In the genomic region with DNA sequence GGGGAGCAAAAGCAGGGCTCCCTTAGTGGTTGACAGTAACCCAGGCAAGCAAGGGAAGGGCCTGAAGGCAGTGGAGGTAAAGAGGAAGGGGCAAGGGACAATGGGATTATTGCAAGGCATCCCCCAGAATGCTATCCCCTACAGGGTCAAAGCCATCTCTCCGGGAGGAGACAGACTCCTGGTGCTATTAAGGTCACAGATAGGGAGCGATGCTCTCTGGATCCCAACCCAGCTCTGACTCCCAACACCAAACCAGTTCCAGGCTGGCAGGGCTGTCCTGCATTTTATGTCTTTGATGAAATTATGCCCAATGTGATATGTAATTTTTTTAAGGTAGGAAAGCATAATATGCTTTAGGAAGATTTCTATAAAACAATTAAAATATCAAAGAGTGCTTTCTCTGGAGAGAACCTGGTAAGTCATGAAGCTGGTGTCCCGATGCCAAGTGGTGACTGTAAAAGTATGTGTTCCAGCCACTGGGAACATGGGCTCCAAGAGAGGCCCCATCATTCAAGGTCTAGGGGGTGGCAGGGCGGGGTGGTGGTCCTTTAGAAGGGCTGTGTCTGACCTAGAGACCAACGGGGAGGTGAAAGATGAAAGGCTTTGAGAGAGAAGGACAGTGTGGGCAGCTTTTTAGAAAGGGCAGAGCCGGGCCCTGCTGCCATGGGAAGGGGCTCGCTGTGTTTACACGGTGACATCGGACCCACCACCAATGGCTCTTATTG, we compare ENCODE assay signal across 30 cellular contexts.
DNase-seq lines count a peak whose midpoint lies in the region; FAIRE-seq and TF ChIP-seq lines count a peak whose summit lies in the region.
"Had no signal": no experiment of that assay in that cellular context is flagged by ENCODE, and none has a peak within 500 bp of the region (broad histone marks: within the 10 kb centered on the region; RNA-seq: fewer than 3 reads in every experiment).

No MANE protein-coding gene starts in this region.

- no peak overlapping the region for H3K4me3 Mint-ChIP-seq in chondrocyte (ENCODE audit: unreplicated experiment)
- H3K4me3 Mint-ChIP-seq: activated T-helper 1 cell treated with anti-CD3 and anti-CD28 coated beads, Interleukin-12 subunit alpha, Interleukin-12 subunit beta, Interleukin-2, Interleukin-4 antibody, amounts not matched to agents 30 ng/mL and 10 ng/mL and 1 ng/mL, durations not matched to agents 14 hours and 24 hours and 36 hours; CD14-positive monocyte; IgD-negative memory B cell; naive B cell; stimulated activated naive B cell treated with anti-CD40 and anti-IgM and Interleukin-4, amounts not matched to agents 10 μg/mL and 1 μg/mL and 100 μg/mL, for 72 hours; T-helper 17 cell had no signal

- H3K79me1 ChIP-seq in neuronal stem cell (ENCODE audit: low read depth, low read length) = no peaks in the 10 kb centered on the region

- H3F3A ChIP-seq in GM23248 (ENCODE audit: insufficient read depth) = peaks cover 32% of the 10 kb centered on the region

- H3K4me1 Mint-ChIP-seq in chondrocyte (ENCODE audit: low read depth) = peaks cover 90% of the 10 kb centered on the region
- H3K4me1 Mint-ChIP-seq: CD14-positive monocyte had no signal

- TF ChIP-seq POLR2A in stomach (IDR thresholded peaks at IDR 0.05) = no peak

- DNase-seq in GM23248 (peak; percentile 45), NCI-H82 (lab: John Stamatoyannopoulos, UW) (peak; percentile 75), chondrocyte (ENCODE audit: low spot score) (no peak), neuronal stem cell (ENCODE audit: low spot score) (no peak), GM19239 (ENCODE audit: insufficient read length, low spot score) (no peak), kidney (no peak), stomach (no peak)
- DNase-seq in activated T-cell treated with anti-CD3 and anti-CD28 coated beads, Interleukin-2, amount 50 U/mL, for 1 hour = no peak
- DNase-seq: activated CD4-positive, alpha-beta T cell treated with anti-CD3 and anti-CD28 coated beads, Interleukin-2, amount 50 U/mL, for 48 hours; activated naive CD4-positive, alpha-beta T cell treated with anti-CD3 and anti-CD28 coated beads, Interleukin-2, amount 50 U/mL, for 16 hours; amygdala; effector CD4-positive, alpha-beta T cell; hypothalamus; midbrain; naive B cell; NCI-H1092; NCI-H1694; NCI-H446 treated with DMSO at 0.1 percent for 48 hours; nucleus accumbens; stimulated activated naive B cell treated with anti-CD40 and anti-IgM and Interleukin-4, amounts not matched to agents 10 μg/mL and 1 μg/mL and 100 μg/mL, for 72 hours; T-helper 17 cell had no signal

- H3K27me3 ChIP-seq in GM23248 (replicated peaks; ENCODE audit: insufficient read depth) (no peaks in the 10 kb centered on the region), neuronal stem cell (ENCODE audit: control insufficient read depth in 3 of 3, insufficient read depth in 3 of 3, low read depth in 1 of 3, low read length in 3 of 3) (no peaks in the 10 kb centered on the region), stomach (no peaks in the 10 kb centered on the region)
- H3K27me3 ChIP-seq: breast epithelium, suprapubic skin had no signal

- peaks cover 79% of the 10 kb centered on the region for H3K4me1 ChIP-seq in GM23248 (ENCODE audit: insufficient read depth)
- H3K4me1 ChIP-seq in neuronal stem cell (ENCODE audit: control insufficient read depth in 2 of 2, insufficient read depth in 1 of 2, low read depth in 1 of 2, low read length in 2 of 2) = peaks cover 49 to 75% of the 10 kb centered on the region in 2 donors
- peaks cover 7 to 15% of the 10 kb centered on the region in 2 donors for H3K4me1 ChIP-seq in kidney (ENCODE audit: control insufficient read depth in 1 of 2, insufficient read depth in 1 of 2, low read depth in 1 of 2, low read length in 2 of 2)
- no peaks in the 10 kb centered on the region for H3K4me1 ChIP-seq in stomach

- H2BK15ac ChIP-seq in neuronal stem cell (ENCODE audit: low read length) = no peak overlapping the region

- H3K4me3 ChIP-seq in GM23248 (no peak overlapping the region), neuronal stem cell (ENCODE audit: low read length in 2 of 2) (no peak overlapping the region), kidney (ENCODE audit: low read length in 2 of 2) (no peak overlapping the region), stomach (no peak overlapping the region)
- H3K4me3 ChIP-seq: breast epithelium, suprapubic skin had no signal

- H2BK120ac ChIP-seq in neuronal stem cell (ENCODE audit: low read depth, low read length) = no peak overlapping the region

- H3K18ac ChIP-seq in neuronal stem cell (ENCODE audit: low read length) = peak overlapping the region; percentile 44

- no peaks in the 10 kb centered on the region for H3K27me3 Mint-ChIP-seq in chondrocyte (ENCODE audit: low read depth)
- H3K27me3 Mint-ChIP-seq: IgD-negative memory B cell had no signal

- no peak overlapping the region for H3K14ac ChIP-seq in neuronal stem cell (ENCODE audit: low read length)

- peak overlapping the region; percentile 15 for H2BK5ac ChIP-seq in neuronal stem cell (ENCODE audit: low read length)

- H3K4ac ChIP-seq in neuronal stem cell (ENCODE audit: low read length) = no peak overlapping the region

- no peak overlapping the region for H3K23ac ChIP-seq in neuronal stem cell (ENCODE audit: low read depth, low read length, poor library complexity)

- no peaks in the 10 kb centered on the region for H3K36me3 Mint-ChIP-seq in chondrocyte (ENCODE audit: low read depth)
- H3K36me3 Mint-ChIP-seq: CD14-positive monocyte; IgD-negative memory B cell; naive B cell; stimulated activated naive B cell treated with anti-CD40 and anti-IgM and Interleukin-4, amounts not matched to agents 10 μg/mL and 1 μg/mL and 100 μg/mL, for 72 hours had no signal

- H3K9me3 ChIP-seq in GM23248 (ENCODE audit: low read depth) = no peaks in the 10 kb centered on the region
- H3K9me3 ChIP-seq in neuronal stem cell (replicated peaks in 1 of 2; ENCODE audit: control insufficient read depth in 2 of 2, insufficient read depth in 1 of 2, low read depth in 1 of 2, low read length in 2 of 2) = no peaks in the 10 kb centered on the region
- H3K9me3 ChIP-seq in kidney (ENCODE audit: control insufficient read depth in 1 of 2, low read length in 2 of 2) = no peaks in the 10 kb centered on the region
- no peaks in the 10 kb centered on the region for H3K9me3 ChIP-seq in stomach
- H3K9me3 ChIP-seq: breast epithelium, suprapubic skin had no signal

- TF ChIP-seq CTCF in chondrocyte (IDR thresholded peaks at IDR 0.05) (no peak), kidney (IDR thresholded peaks at IDR 0.05; ENCODE audit: borderline replicate concordance, extremely low read depth, insufficient read depth) (no peak), stomach (IDR thresholded peaks at IDR 0.05) (no peak)

- H3K27ac ChIP-seq in GM23248 = no peak overlapping the region
- H3K27ac ChIP-seq in neuronal stem cell (replicated peaks; ENCODE audit: low read length) = no peak overlapping the region
- H3K27ac ChIP-seq in kidney (ENCODE audit: low read depth in 2 of 2, low read length in 2 of 2) = no peak overlapping the region
- H3K27ac ChIP-seq in stomach = no peak overlapping the region
- H3K27ac ChIP-seq: suprapubic skin had no signal

- no peaks in the 10 kb centered on the region for H4K20me1 ChIP-seq in GM23248 (ENCODE audit: insufficient read depth)

- TF ChIP-seq EP300 in stomach (IDR thresholded peaks at IDR 0.05) = no peak

- H3K9me2 ChIP-seq in GM23248 (ENCODE audit: insufficient read depth) = no peaks in the 10 kb centered on the region

- H3K36me3 ChIP-seq in GM23248 (ENCODE audit: low read depth) (no peaks in the 10 kb centered on the region), neuronal stem cell (replicated peaks in 1 of 2; ENCODE audit: control insufficient read depth in 2 of 2, insufficient read depth in 2 of 2, low read length in 2 of 2) (no peaks in the 10 kb centered on the region), kidney (ENCODE audit: control insufficient read depth in 1 of 2, insufficient read depth in 2 of 2, low read length in 2 of 2) (no peaks in the 10 kb centered on the region), stomach (no peaks in the 10 kb centered on the region)
- H3K36me3 ChIP-seq: breast epithelium, suprapubic skin had no signal

- no peak overlapping the region for H4K8ac ChIP-seq in neuronal stem cell (ENCODE audit: low read depth, low read length)

- no peaks in the 10 kb centered on the region for H3K79me2 ChIP-seq in GM23248 (ENCODE audit: insufficient read depth)

- H3K9ac ChIP-seq in GM23248 (no peak overlapping the region), neuronal stem cell (ENCODE audit: low read depth, low read length, poor library complexity) (no peak overlapping the region), kidney (ENCODE audit: low read length in 2 of 2) (no peak overlapping the region)

- H2AK5ac ChIP-seq in neuronal stem cell (ENCODE audit: low read depth, low read length) = no peak overlapping the region

- no peak overlapping the region for H2AFZ ChIP-seq in GM23248
- H2AFZ ChIP-seq in neuronal stem cell (ENCODE audit: low read length) = no peak overlapping the region

- H3K27ac Mint-ChIP-seq in chondrocyte (ENCODE audit: unreplicated experiment) = peak overlapping the region; percentile 71
- H3K27ac Mint-ChIP-seq: activated T-helper 1 cell treated with anti-CD3 and anti-CD28 coated beads, Interleukin-12 subunit alpha, Interleukin-12 subunit beta, Interleukin-2, Interleukin-4 antibody, amounts not matched to agents 30 ng/mL and 10 ng/mL and 1 ng/mL, durations not matched to agents 14 hours and 24 hours and 36 hours; CD14-positive monocyte; IgD-negative memory B cell; naive B cell; T-helper 17 cell had no signal

- FAIRE-seq in GM19239 (lab: Jason Lieb, UNC) = no peak
- FAIRE-seq in kidney (lab: Jason Lieb, UNC) = no peak
- FAIRE-seq: A204.1, colon, GM12892, TTC549 had no signal

- intact Hi-C loops in kidney (cut with DNase I) = no loop called here
- intact Hi-C loops in stomach (cut with DNase I; ENCODE audit: low total_unique reads) = loop anchor here (10.0 kb wide), 1 partner anchor 179 kb away; no protein-coding TSS in a partner anchor

- H2BK12ac ChIP-seq in neuronal stem cell (ENCODE audit: low read length) = peak overlapping the region; percentile 11

- in situ Hi-C loops in GM23248 (cut with MboI) = no loop called here

- WGBS in GM23248 (ENCODE audit: low coverage in 1 of 2, low lambda C conversion rate in 2 of 2, missing lambda C conversion rate in 2 of 2), 2 experiments = 90 to 91% methylated on average over 9 of the region's 9 CpGs
- WGBS in neuronal stem cell (ENCODE audit: extremely low coverage in 2 of 2, insufficient read length in 2 of 2, insufficient replicate concordance in 1 of 2), 2 donors = no CpG with 5 or more reads among the region's 9 CpGs
- WGBS in stomach, 5 donors = 78 to 90% (median 83%) methylated on average over 9 of the region's 9 CpGs

- H3K4me2 ChIP-seq in GM23248 (ENCODE audit: unreplicated experiment) (no peak overlapping the region), neuronal stem cell (ENCODE audit: insufficient read depth, low read length, poor library complexity, severe bottlenecking) (no peak overlapping the region)

- H3K9me3 Mint-ChIP-seq in chondrocyte (ENCODE audit: low read depth) = no peaks in the 10 kb centered on the region
- H3K9me3 Mint-ChIP-seq: activated T-helper 1 cell treated with anti-CD3 and anti-CD28 coated beads, Interleukin-12 subunit alpha, Interleukin-12 subunit beta, Interleukin-2, Interleukin-4 antibody, amounts not matched to agents 30 ng/mL and 10 ng/mL and 1 ng/mL, durations not matched to agents 14 hours and 24 hours and 36 hours; CD14-positive monocyte; IgD-negative memory B cell; naive B cell; stimulated activated naive B cell treated with anti-CD40 and anti-IgM and Interleukin-4, amounts not matched to agents 10 μg/mL and 1 μg/mL and 100 μg/mL, for 72 hours had no signal

- H4K91ac ChIP-seq in neuronal stem cell (ENCODE audit: low read depth, low read length, poor library complexity) = no peak overlapping the region

Comparison
In these comparisons a context has a peak if more than half of its experiments do, and no peak if none do; other contexts are left out.
1. DNase-seq: peak in GM23248 (single experiment) and NCI-H82 (single experiment); none in chondrocyte (single experiment), neuronal stem cell (single experiment), GM19239 (single experiment), kidney (single experiment), activated T-cell treated with anti-CD3 and anti-CD28 coated beads, Interleukin-2, amount 50 U/mL, for 1 hour (single experiment) and stomach (single experiment).